21 cellular contexts compared by ENCODE assay signal in the genomic region with DNA sequence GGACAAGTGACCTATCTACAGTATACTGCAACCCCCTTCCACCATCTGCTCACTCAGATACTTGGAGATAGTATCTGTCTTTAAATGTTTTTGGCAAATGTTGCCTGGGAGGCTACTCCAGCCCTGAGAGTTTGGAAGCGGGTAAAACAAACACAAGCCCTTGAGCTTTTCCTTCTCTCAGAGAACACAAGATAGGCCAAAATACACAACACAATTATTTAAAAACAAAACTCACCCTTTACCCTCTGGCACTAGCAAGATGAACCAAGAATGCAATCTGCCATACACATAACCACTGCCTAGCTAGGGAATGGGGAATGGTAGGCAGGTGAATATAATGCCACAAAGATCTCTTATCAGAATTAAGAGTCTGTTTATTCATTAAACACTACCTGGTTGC.
"Had no signal": no experiment of that assay in that cellular context is flagged by ENCODE, and none has a peak within 500 bp of the region (broad histone marks: within the 10 kb centered on the region; RNA-seq: fewer than 3 reads in every experiment).

No MANE protein-coding gene starts in this region.

- ATAC-seq: Panc1, PC-3 had no signal

- H3K27ac ChIP-seq: RWPE1 had no signal

- H3K9me3 ChIP-seq: SK-N-SH had no signal

- H3K4me2 ChIP-seq: SK-N-SH had no signal

- DNase-seq: IMR-90, Karpas-422, KG1, MM.1S, NCI-H1092 treated with DMSO at 0.1 percent for 48 hours, NCI-H1436, NCI-H187, NCI-H2029, NCI-H2081 treated with DMSO at 0.1 percent for 48 hours, NCI-H2171, NCI-H226, NCI-H446, NCI-H510A, NCI-H524 treated with DMSO at 0.1 percent for 48 hours, NCI-H69, NCI-H774, SHP77, SK-N-SH had no signal
